21 cellular contexts compared by ENCODE assay signal in the genomic region with DNA sequence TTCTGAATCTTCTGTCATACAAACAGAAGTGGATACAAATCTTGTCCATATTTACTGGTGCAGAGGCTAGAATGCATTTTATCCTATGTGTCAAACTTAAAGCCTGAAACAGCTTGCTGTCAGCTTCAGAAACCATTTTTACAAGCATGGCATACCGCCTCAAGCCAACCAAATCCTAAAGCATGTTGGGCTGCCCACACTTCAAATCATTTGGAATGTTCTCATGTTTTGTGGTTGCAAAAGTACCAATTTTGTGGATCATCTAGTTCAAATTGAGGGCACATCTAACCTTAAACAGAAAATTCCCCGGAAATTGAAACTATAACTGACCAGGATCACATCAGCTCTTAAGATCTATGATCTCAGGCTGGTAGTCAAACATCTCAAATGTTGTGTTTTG. TPM values are rescaled to one million over a fixed set of nuclear protein-coding genes. Genes with fewer than 3 reads are reported as not detected.
DNase-seq lines count a peak whose midpoint lies in the region; ATAC-seq and TF ChIP-seq lines count a peak whose summit lies in the region.
"Had no signal": no experiment of that assay in that cellular context is flagged by ENCODE, and none has a peak within 500 bp of the region (broad histone marks: within the 10 kb centered on the region; RNA-seq: fewer than 3 reads in every experiment).

No MANE protein-coding gene starts in this region.

- dilution Hi-C loops in IMR-90 (cut with HindIII; ENCODE audit: low sequenced_read_pairs, unreplicated experiment) = no loop called here

- H3K27ac ChIP-seq in DND-41 (ENCODE audit: low read length) (no peak overlapping the region), IMR-90 (ENCODE audit: insufficient read depth, low read length) (no peak overlapping the region)
- H3K27ac ChIP-seq: RWPE1 had no signal

- no peak overlapping the region for H3K27ac Mint-ChIP-seq in activated naive CD8-positive, alpha-beta T cell treated with anti-CD3 and anti-CD28 coated beads, Interleukin-2, amount 50 U/mL, for 24 hours
- H3K27ac Mint-ChIP-seq: CD4-positive, alpha-beta T cell; T-cell had no signal

- DNase-seq in DND-41 = no peak
- DNase-seq in IMR-90 = no peak
- DNase-seq in astrocyte of the hippocampus (ENCODE audit: low read depth, low spot score) = peak; percentile 27
- peak; percentile 32 for DNase-seq in fibroblast of villous mesenchyme (ENCODE audit: low read depth)
- DNase-seq in ecto neural progenitor cell (ENCODE audit: low spot score) = no peak
- no peak for DNase-seq in NCI-H526 treated with DMSO at 0.1 percent for 48 hours (lab: John Stamatoyannopoulos, UW)
- DNase-seq in activated naive CD8-positive, alpha-beta T cell treated with anti-CD3 and anti-CD28 coated beads, Interleukin-2, amount 50 U/mL, for 24 hours = no peak
- DNase-seq: CD4-positive, alpha-beta T cell; COR-L47; DMS53; Kasumi-1; NCI-H1105 treated with DMSO at 0.1 percent for 48 hours; NCI-H146; NCI-H1930; NCI-H2107; SHP77; T-cell had no signal

- intact Hi-C loops in IMR-90 (cut with micrococcal nuclease) = no loop called here

- TF ChIP-seq RAD21 in IMR-90 (IDR thresholded peaks at IDR 0.05; ENCODE audit: low read length) = no peak

- peaks cover 41% of the 10 kb centered on the region for H3K27me3 Mint-ChIP-seq in activated naive CD8-positive, alpha-beta T cell treated with anti-CD3 and anti-CD28 coated beads, Interleukin-2, amount 50 U/mL, for 24 hours

- no CpG with 5 or more reads among the region's 2 CpGs for WGBS in IMR-90 (ENCODE audit: extremely low coverage in 2 of 2, insufficient read length in 1 of 2), 2 experiments

- H4K20me1 ChIP-seq in DND-41 (ENCODE audit: insufficient read depth, low read length) (no peaks in the 10 kb centered on the region), IMR-90 (ENCODE audit: insufficient read depth, low read length) (no peaks in the 10 kb centered on the region)

- H3K4me1 ChIP-seq in DND-41 (ENCODE audit: insufficient read depth, low read length) (peaks cover 28% of the 10 kb centered on the region), IMR-90 (ENCODE audit: control insufficient read depth, insufficient read depth, low read length) (no peaks in the 10 kb centered on the region)

- no peaks in the 10 kb centered on the region for H3K36me3 Mint-ChIP-seq in activated naive CD8-positive, alpha-beta T cell treated with anti-CD3 and anti-CD28 coated beads, Interleukin-2, amount 50 U/mL, for 24 hours (ENCODE audit: low read depth)

- H3K9ac ChIP-seq in DND-41 (ENCODE audit: low read depth, low read length) (no peak overlapping the region), IMR-90 (ENCODE audit: low read depth, low read length) (no peak overlapping the region)

- 0 out of 4 replicates have a peak, but pooled peaks cover 0 to 5% of the 10 kb centered on the region in 2 experiments for H3K79me1 ChIP-seq in IMR-90 (ENCODE audit: low read depth in 1 of 2, low read length in 2 of 2)

- no peak overlapping the region for H4K5ac ChIP-seq in IMR-90 (ENCODE audit: low read depth, low read length)

- peak overlapping the region; percentile 76; the same call in 1 of the 2 replicates for H3K4me2 ChIP-seq in DND-41 (ENCODE audit: insufficient read depth, low read length)
- 0 out of 2 replicates have a peak overlapping the region, but pooled peaks have one; percentile 4 for H3K4me2 ChIP-seq in IMR-90 (ENCODE audit: low read depth, low read length)

- H3K23ac ChIP-seq in IMR-90 (ENCODE audit: low read depth, low read length) = no peak overlapping the region

- H4K91ac ChIP-seq in IMR-90 (ENCODE audit: insufficient read depth, low read depth, low read length) = no peak overlapping the region

- H3K27me3 ChIP-seq in DND-41 (ENCODE audit: insufficient read depth, low read length, poor library complexity) (peaks cover 4% of the 10 kb centered on the region), IMR-90 (ENCODE audit: control insufficient read depth, insufficient read depth, low read length) (peaks cover 8% of the 10 kb centered on the region; the same call in 1 of the 2 replicates)

- no peak for TF ChIP-seq POLR2A in IMR-90 (IDR thresholded peaks at IDR 0.05; ENCODE audit: low read depth, low read length)

- no peak overlapping the region for H2AK9ac ChIP-seq in IMR-90 (replicated peaks; ENCODE audit: low read depth, low read length, poor library complexity)

- no peak overlapping the region for H2BK20ac ChIP-seq in IMR-90 (ENCODE audit: low read depth, low read length)

- no peaks in the 10 kb centered on the region for H3K9me3 Mint-ChIP-seq in activated naive CD8-positive, alpha-beta T cell treated with anti-CD3 and anti-CD28 coated beads, Interleukin-2, amount 50 U/mL, for 24 hours
- H3K9me3 Mint-ChIP-seq: CD4-positive, alpha-beta T cell; T-cell had no signal

- H3K14ac ChIP-seq in IMR-90 (replicated peaks; ENCODE audit: low read depth, low read length) = no peak overlapping the region

- H3K56ac ChIP-seq in IMR-90 (ENCODE audit: extremely low read depth, insufficient read depth, low read length) = no peak overlapping the region

- TF ChIP-seq CTCF in DND-41 (IDR thresholded peaks at IDR 0.05; ENCODE audit: borderline replicate concordance, extremely low read depth, low read length, poor library complexity, severe bottlenecking) = no peak
- no peak for TF ChIP-seq CTCF in IMR-90 (conservative IDR thresholded peaks at IDR 0.05; ENCODE audit: low read depth, low read length)
- no peak for TF ChIP-seq CTCF in fibroblast of villous mesenchyme (IDR thresholded peaks at IDR 0.05; ENCODE audit: insufficient read depth, low read depth, low read length)

- H3K9me3 ChIP-seq in DND-41 (ENCODE audit: insufficient read depth, low read length, severe bottlenecking) (no peaks in the 10 kb centered on the region), IMR-90 (ENCODE audit: control insufficient read depth, insufficient read depth, low read length) (no peaks in the 10 kb centered on the region)

- no peaks in the 10 kb centered on the region for H3K9me1 ChIP-seq in IMR-90 (ENCODE audit: insufficient read depth, low read length)

- no peak overlapping the region for H3K4me3 ChIP-seq in DND-41 (ENCODE audit: low read depth in 1 of 2, low read length in 2 of 2)
- H3K4me3 ChIP-seq in IMR-90 (ENCODE audit: insufficient read depth, low read depth, low read length) = no peak overlapping the region
- H3K4me3 ChIP-seq in fibroblast of villous mesenchyme (ENCODE audit: low read depth, low read length) = no peak overlapping the region

- H3K36me3 ChIP-seq in DND-41 (ENCODE audit: insufficient read depth, low read length) (peaks cover 10% of the 10 kb centered on the region), IMR-90 (ENCODE audit: control insufficient read depth, insufficient read depth, low read length) (no peaks in the 10 kb centered on the region)

- in situ Hi-C loops in IMR-90 (cut with MboI; ENCODE audit: low sequenced_read_pairs) = no loop called here

- peaks cover 14% of the 10 kb centered on the region for H3K4me1 Mint-ChIP-seq in activated naive CD8-positive, alpha-beta T cell treated with anti-CD3 and anti-CD28 coated beads, Interleukin-2, amount 50 U/mL, for 24 hours

- H2BK120ac ChIP-seq in IMR-90 (ENCODE audit: low read depth, low read length) = no peak overlapping the region

- no peak overlapping the region for H3K18ac ChIP-seq in IMR-90 (ENCODE audit: low read depth, low read length)

- H2BK5ac ChIP-seq in IMR-90 (ENCODE audit: low read depth, low read length, poor library complexity, severe bottlenecking) = no peak overlapping the region

- H3K4me3 Mint-ChIP-seq in activated naive CD8-positive, alpha-beta T cell treated with anti-CD3 and anti-CD28 coated beads, Interleukin-2, amount 50 U/mL, for 24 hours = no peak overlapping the region
- H3K4me3 Mint-ChIP-seq: CD4-positive, alpha-beta T cell; T-cell had no signal

- no peak overlapping the region for H2AFZ ChIP-seq in DND-41 (ENCODE audit: low read depth, low read length)
- H2AFZ ChIP-seq in IMR-90 (replicated peaks; ENCODE audit: low read length, poor library complexity) = no peak overlapping the region

- no peak overlapping the region for H4K8ac ChIP-seq in IMR-90 (ENCODE audit: low read depth in 2 of 2, low read length in 2 of 2)

- POLR2A ChIA-PET in IMR-90 (lab: Charles Lee; ENCODE audit: unreplicated experiment) = no interaction called here

- no TSS peak for BruUV-seq in IMR-90 (replicated peaks; lab: Mats Ljungman, UMichigan)

- H2AK5ac ChIP-seq in IMR-90 (ENCODE audit: low read depth, low read length) = no peak overlapping the region

- CTCF ChIA-PET in IMR-90 (lab: Yijun Ruan, JAX) = interaction anchor here (0.7 kb wide), 1 partner anchor 64 kb away, joined by 3 read pairs; the partner anchor contains the start of gene NDUFAF4

- H3K4ac ChIP-seq in IMR-90 (ENCODE audit: low read depth, low read length) = no peak overlapping the region

- ATAC-seq in DND-41 (ENCODE audit: insufficient read depth, low read depth) (no peak), IMR-90 (ENCODE audit: low read depth) (no peak), GM21528 (IDR thresholded peaks at IDR 0.05; ENCODE audit: low FRiP score, unreplicated experiment) (no peak)
- ATAC-seq in activated naive CD8-positive, alpha-beta T cell treated with anti-CD3 and anti-CD28 coated beads, Interleukin-2, amount 50 U/mL, for 24 hours = no peak
- ATAC-seq: Panc1, T-cell had no signal

- no peak overlapping the region for H2BK15ac ChIP-seq in IMR-90 (ENCODE audit: low read depth, low read length)

- H3K79me2 ChIP-seq in DND-41 (ENCODE audit: insufficient read depth, low read length) = peaks cover 39% of the 10 kb centered on the region

TF ChIP-seq in IMR-90, 13 proteins besides CTCF, POLR2A, EP300 and RAD21:
- TF ChIP-seq MAFK (IDR thresholded peaks at IDR 0.05; ENCODE audit: low read depth, low read length) (no peak), RFX5 (IDR thresholded peaks at IDR 0.05; ENCODE audit: low read depth, low read length) (no peak)

RNA-seq across cellular contexts. Expression of gene GPR63, which starts 3.2 kb away (rescaled TPM):
- total RNA-seq in IMR-90 (2012; rRNA removed) (0.36 and 0.56 TPM in 2 replicates), fibroblast of villous mesenchyme (under 0.01 and 0.32 TPM in 2 replicates)
- 0.32 and 0.44 TPM in 2 replicates for polyA plus RNA-seq in IMR-90 (2012; rRNA removed)
- polyA plus RNA-seq in IMR-90 (2012; cell fraction: cytosol; rRNA removed) = 0.11 TPM in 2 replicates
- polyA plus RNA-seq in IMR-90 (2012; cell fraction: nucleus; rRNA removed; ENCODE audit: low replicate concordance) = 0.20 and 0.94 TPM in 2 replicates
- total RNA-seq: A172 had no signal

Comparison
In these comparisons a context has a peak if more than half of its experiments do, and no peak if none do; other contexts are left out.
1. DNase-seq: peak in astrocyte of the hippocampus (single experiment) and fibroblast of villous mesenchyme (single experiment); none in DND-41 (single experiment), IMR-90 (single experiment), ecto neural progenitor cell (single experiment), NCI-H526 treated with DMSO at 0.1 percent for 48 hours (single experiment) and activated naive CD8-positive, alpha-beta T cell treated with anti-CD3 and anti-CD28 coated beads, Interleukin-2, amount 50 U/mL, for 24 hours (single experiment).